Comparison of ENCODE assay signal across 8 cellular contexts in the genomic region with DNA sequence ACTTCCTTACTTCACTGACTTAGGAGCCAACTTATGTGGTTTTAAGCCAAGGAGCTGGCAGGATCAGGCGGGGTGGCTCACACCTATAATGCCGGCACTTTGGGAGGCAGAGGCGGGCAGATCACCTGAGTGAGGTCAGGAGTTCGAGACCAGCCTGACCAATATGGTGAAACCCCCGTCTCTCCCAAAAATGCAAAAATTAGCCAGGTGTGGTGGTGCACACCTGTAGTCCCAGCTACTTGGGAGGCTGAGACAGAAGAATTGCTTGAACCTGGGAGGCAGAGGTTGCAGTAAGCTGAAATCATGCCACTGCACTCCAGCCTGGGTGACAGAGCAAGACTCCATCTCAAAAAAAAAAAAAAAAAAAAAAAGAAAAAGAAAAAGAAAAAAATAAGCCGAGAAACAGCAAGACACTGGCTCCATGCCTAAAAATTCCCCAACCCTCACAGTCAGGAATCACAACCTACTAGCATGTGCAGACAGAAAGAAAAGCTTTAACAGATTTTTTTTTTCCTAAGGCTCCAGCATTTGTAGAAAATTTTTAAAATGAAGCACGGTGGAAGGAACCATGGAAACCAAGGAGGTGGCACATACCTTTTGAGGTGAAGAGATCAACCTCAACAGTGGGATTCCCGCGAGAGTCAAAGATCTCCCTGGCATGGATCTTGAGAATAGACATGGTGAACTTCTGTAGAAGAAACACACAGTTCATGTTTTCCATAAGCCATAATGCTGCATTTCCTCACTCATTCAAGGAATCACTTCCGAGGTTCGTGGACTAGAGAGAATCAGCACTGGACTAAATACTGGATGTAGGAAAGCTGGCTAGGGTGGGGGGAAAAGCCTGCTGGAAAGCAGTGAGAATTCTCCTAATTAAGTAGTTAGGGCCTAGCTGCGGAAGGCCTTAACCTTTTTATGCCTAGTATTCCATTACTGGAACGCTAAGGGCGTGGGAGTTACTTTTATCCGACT. TPM values are rescaled to one million over a fixed set of nuclear protein-coding genes. Genes with fewer than 3 reads are reported as not detected.
DNase-seq lines count a peak whose midpoint lies in the region; ATAC-seq and TF ChIP-seq lines count a peak whose summit lies in the region.

No MANE protein-coding gene starts in this region.

- DNase-seq in AG04450 (ENCODE audit: low read depth, low spot score) (no peak), body of pancreas (no peak), GM13976 (ENCODE audit: low spot score) (no peak), GM13977 (ENCODE audit: low spot score) (no peak), H4 (ENCODE audit: low spot score) (no peak)
- DNase-seq in stimulated activated CD4-positive, alpha-beta T cell treated with anti-CD3 and anti-CD28 coated beads, Interleukin-4, amount 100 ng/mL, for 4 hours = no peak

- 85 to 86% methylated on average over 15 of the region's 15 CpGs for WGBS in body of pancreas, 2 donors
- WGBS in mesodermal cell (ENCODE audit: insufficient coverage in 2 of 2), 2 experiments = 92 to 94% methylated on average over 9 to 13 of the region's 15 CpGs

- POLR2A ChIA-PET in AG04450 (lab: Yijun Ruan, JAX) = interaction anchor here (0.6 to 1.9 kb wide), 7 partner anchors 12 to 234 kb away, joined by 3 to 16 read pairs (median 4); no protein-coding TSS in a partner anchor

- peaks cover 26 to 33% (median 31%) of the 10 kb centered on the region in 3 donors for H3K4me1 Mint-ChIP-seq in IgD-negative memory B cell

- H3K9me3 ChIP-seq in AG04450 (ENCODE audit: control insufficient read depth, insufficient read depth, low read length) (no peaks in the 10 kb centered on the region; the same call in 1 of the 2 replicates), body of pancreas (no peaks in the 10 kb centered on the region), mesodermal cell (ENCODE audit: control insufficient read depth, low read length) (no peaks in the 10 kb centered on the region)

- TF ChIP-seq CTCF in AG04450 (IDR thresholded peaks at IDR 0.05; ENCODE audit: low read depth, low read length) (no peak), body of pancreas (IDR thresholded peaks at IDR 0.05) (no peak), GM13976 (IDR thresholded peaks at IDR 0.05; ENCODE audit: borderline replicate concordance, control extremely low read depth, extremely low read depth, insufficient read depth, missing control alignments) (no peak), GM13977 (IDR thresholded peaks at IDR 0.05; ENCODE audit: extremely low read depth, insufficient read depth, missing control alignments) (no peak)

- in situ Hi-C loops in GM13976 (cut with MboI; ENCODE audit: low sequenced_read_pairs, unreplicated experiment) = no loop called here
- in situ Hi-C loops in GM13977 (cut with MboI; ENCODE audit: low pct_unique_long_range_greater_than_20kb, low sequenced_read_pairs, unreplicated experiment) = no loop called here

- no peaks in the 10 kb centered on the region for H3K27me3 Mint-ChIP-seq in IgD-negative memory B cell

- H3K4me1 ChIP-seq in body of pancreas = peaks cover 68% of the 10 kb centered on the region
- H3K4me1 ChIP-seq in mesodermal cell (ENCODE audit: control insufficient read depth, insufficient read depth, low read length, poor library complexity, severe bottlenecking) = peaks cover 62% of the 10 kb centered on the region

- ATAC-seq in body of pancreas = no peak

- no peaks in the 10 kb centered on the region for H3K27me3 ChIP-seq in AG04450 (ENCODE audit: control insufficient read depth, insufficient read depth, low read length)
- no peaks in the 10 kb centered on the region for H3K27me3 ChIP-seq in body of pancreas

- H3K36me3 ChIP-seq in body of pancreas (replicated peaks in 1 of 2; ENCODE audit: insufficient read depth in 1 of 2, low read depth in 2 of 2) = peaks cover 6 to 13% of the 10 kb centered on the region in 2 donors
- H3K36me3 ChIP-seq in mesodermal cell (ENCODE audit: control insufficient read depth, insufficient read depth, low read length) = peaks cover 74% of the 10 kb centered on the region

- peaks cover 5% of the 10 kb centered on the region for H3K36me3 Mint-ChIP-seq in IgD-negative memory B cell

- intact Hi-C loops in body of pancreas (cut with DNase I) = no loop called here

- no peaks in the 10 kb centered on the region for H3K9me3 Mint-ChIP-seq in IgD-negative memory B cell

- H3K27ac Mint-ChIP-seq in IgD-negative memory B cell = peak overlapping the region in 2 of 3 donors; percentile 92 to 95

- H3K27ac ChIP-seq in AG04450 (ENCODE audit: low read depth, low read length) = peak overlapping the region; percentile 65
- peak overlapping the region; percentile 40 to 95 (median 54) for H3K27ac ChIP-seq in body of pancreas
- H3K27ac ChIP-seq in mesodermal cell (ENCODE audit: low read depth, low read length, severe bottlenecking) = peak overlapping the region; percentile 96

- TF ChIP-seq POLR2A in body of pancreas (IDR thresholded peaks at IDR 0.05) = no peak

- H3K4me3 Mint-ChIP-seq in IgD-negative memory B cell = peak overlapping the region in 2 of 4 donors; percentile 61 to 90

- H3K4me3 ChIP-seq in AG04450 (ENCODE audit: low read depth, low read length) (peak overlapping the region; percentile 21; the same call in 1 of the 2 replicates), body of pancreas (no peak overlapping the region), mesodermal cell (ENCODE audit: extremely low read depth, insufficient read depth, low read length, poor library complexity, severe bottlenecking) (peak overlapping the region; percentile 97)

- CTCF ChIA-PET in AG04450 (lab: Charles Lee) = interaction anchor here (0.5 to 2.2 kb wide), 7 partner anchors 9 to 224 kb away, joined by 3 to 12 read pairs (median 6); no protein-coding TSS in a partner anchor

RNA-seq across cellular contexts. Expression of gene ENO1, which starts 4.0 kb away (rescaled TPM):
- polyA plus RNA-seq in AG04450 (2011; rRNA removed) (1,423 and 1,563 TPM in 2 replicates), IgD-negative memory B cell (728 TPM)
- 1,479 and 1,712 TPM in 2 replicates for polyA minus RNA-seq in AG04450 (2011; rRNA and poly(A)+ RNA removed)
- 100 to 1,000 TPM; 145 to 157 TPM for total RNA-seq in body of pancreas
- polyA plus RNA-seq in mesodermal cell (2013, experiment 1 of 2) = 1,433 TPM
- 1,329 TPM for polyA plus RNA-seq in mesodermal cell (2013, experiment 2 of 2)
- total RNA-seq in H4 (2014; rRNA removed; shearing (Covaris generic)) = 2,952 and 3,019 TPM in 2 replicates

RNA-seq across cellular contexts. Expression of gene RERE, which starts 57.1 kb away (rescaled TPM):
- 14.3 and 20.6 TPM in 2 replicates for polyA plus RNA-seq in AG04450 (2011; rRNA removed)
- polyA minus RNA-seq in AG04450 (2011; rRNA and poly(A)+ RNA removed) = 92.5 and 93.5 TPM in 2 replicates
- polyA plus RNA-seq in IgD-negative memory B cell = 24.9 TPM
- 100 to 1,000 TPM in 1 of 2 donors, 10 to 100 TPM in 1; 74.5 to 128 TPM for total RNA-seq in body of pancreas
- 92.8 TPM for polyA plus RNA-seq in mesodermal cell (2013, experiment 1 of 2)
- 89.3 TPM for polyA plus RNA-seq in mesodermal cell (2013, experiment 2 of 2)
- 14.0 and 19.1 TPM in 2 replicates for total RNA-seq in H4 (2014; rRNA removed; shearing (Covaris generic))

Comparison
In these comparisons a context has a peak if more than half of its experiments do, and no peak if none do; other contexts are left out.
1. H3K4me3 ChIP-seq: peak in AG04450 (single experiment) and mesodermal cell (single experiment); none in body of pancreas (0 of 2).
2. RNA of gene ENO1, which starts 4.0 kb away (total RNA-seq): 2,952 to 3,019 TPM in H4; 145 to 157 TPM in body of pancreas; every median in the first group is over 10 times any median in the second.
3. Peak in every context shown above with its lines, with median percentiles within 50 percentile points of each other: H3K27ac ChIP-seq.